ENCODE assay signal across 8 cellular contexts in genomic region chr19:49339364-49340068, GRCh38. TPM values are rescaled to one million over a fixed set of nuclear protein-coding genes. Genes with fewer than 3 reads are reported as not detected.
A peak's percentile ranks its signal among the peaks of the same experiment; 100 is the strongest.
DNase-seq lines count a peak whose midpoint lies in the region; ATAC-seq, FAIRE-seq and TF ChIP-seq lines count a peak whose summit lies in the region.

No MANE protein-coding gene starts in this region.

- TF ChIP-seq CTCF in GM12865 (IDR thresholded peaks at IDR 0.05; ENCODE audit: insufficient read depth, low read depth, low read length, missing control alignments) = no peak
- TF ChIP-seq CTCF in Peyer's patch (IDR thresholded peaks at IDR 0.05) = no peak
- no peak for TF ChIP-seq CTCF in fibroblast of the aortic adventitia (IDR thresholded peaks at IDR 0.05; ENCODE audit: insufficient read depth, low read length)
- TF ChIP-seq CTCF in CD4-positive, alpha-beta T cell (IDR thresholded peaks at IDR 0.05) = no peak

- ATAC-seq in GM19328 (IDR thresholded peaks at IDR 0.05; ENCODE audit: unreplicated experiment) = no peak
- no peak for ATAC-seq in CD4-positive, alpha-beta T cell (ENCODE audit: poor library complexity)

- DNase-seq in GM12865 (ENCODE audit: low read depth) (peak; percentile 89), Peyer's patch (peak; percentile 46 to 81 (median 75)), fibroblast of the aortic adventitia (ENCODE audit: low read depth) (peak; percentile 74), NK-92 (lab: John Stamatoyannopoulos, UW; ENCODE audit: unreplicated experiment) (no peak), urothelium cell line (ENCODE audit: low spot score) (no peak)
- no peak for DNase-seq in CD4-positive, alpha-beta T cell

- H3K36me3 ChIP-seq in Peyer's patch (peaks cover 0 to 2% (median 0%) of the 10 kb centered on the region in 3 donors), muscle layer of duodenum (ENCODE audit: control insufficient read depth in 1 of 2, insufficient read depth in 2 of 2, low read length in 2 of 2) (peaks cover 16 to 35% of the 10 kb centered on the region in 2 donors)

- H3K4me1 ChIP-seq in Peyer's patch (peaks cover 0 to 29% (median 23%) of the 10 kb centered on the region in 4 donors), muscle layer of duodenum (ENCODE audit: control insufficient read depth in 1 of 2, insufficient read depth in 2 of 2, low read length in 2 of 2) (peaks cover 0 to 20% of the 10 kb centered on the region in 2 donors)

- peak overlapping the region; percentile 53 for H3K4me3 ChIP-seq in GM12865 (ENCODE audit: low read depth, low read length)
- H3K4me3 ChIP-seq in Peyer's patch = peak overlapping the region; percentile 10 to 38 (median 34)
- H3K4me3 ChIP-seq in fibroblast of the aortic adventitia (ENCODE audit: low read depth, low read length) = peak overlapping the region; percentile 25
- H3K4me3 ChIP-seq in muscle layer of duodenum (ENCODE audit: low read depth in 1 of 2, low read length in 2 of 2) = peak overlapping the region; percentile 46 to 64

- no peak overlapping the region for H3K27ac Mint-ChIP-seq in CD4-positive, alpha-beta T cell

- no peaks in the 10 kb centered on the region for H3K27me3 Mint-ChIP-seq in CD4-positive, alpha-beta T cell

- H3K9me3 ChIP-seq in Peyer's patch = no peaks in the 10 kb centered on the region
- H3K9me3 ChIP-seq in muscle layer of duodenum (ENCODE audit: control insufficient read depth in 1 of 2, low read length in 2 of 2) = no peaks in the 10 kb centered on the region
- no peaks in the 10 kb centered on the region for H3K9me3 ChIP-seq in CD4-positive, alpha-beta T cell (ENCODE audit: control insufficient read depth, low read length)

- TF ChIP-seq POLR2A in Peyer's patch (IDR thresholded peaks at IDR 0.05) = no peak

- CTCF ChIA-PET in CD4-positive, alpha-beta T cell (lab: Charles Lee) = no interaction called here

- no peak overlapping the region for H3K4me3 Mint-ChIP-seq in CD4-positive, alpha-beta T cell

- H3K9me3 Mint-ChIP-seq in CD4-positive, alpha-beta T cell = no peaks in the 10 kb centered on the region

- POLR2A ChIA-PET in CD4-positive, alpha-beta T cell (lab: Charles Lee) = no interaction called here

- H3K27ac ChIP-seq in Peyer's patch = peak overlapping the region; percentile 61 to 86 (median 78)
- no peak overlapping the region for H3K27ac ChIP-seq in muscle layer of duodenum (ENCODE audit: low read length)
- no peak overlapping the region for H3K27ac ChIP-seq in CD4-positive, alpha-beta T cell (ENCODE audit: low read depth, low read length)

- intact Hi-C loops in CD4-positive, alpha-beta T cell (cut with DNase I, micrococcal nuclease) = no loop called here

- peaks cover 54% of the 10 kb centered on the region for H3K36me3 Mint-ChIP-seq in CD4-positive, alpha-beta T cell (ENCODE audit: low read depth)

- peaks cover 51% of the 10 kb centered on the region for H3K4me1 Mint-ChIP-seq in CD4-positive, alpha-beta T cell (ENCODE audit: low read depth)

- no peak for FAIRE-seq in urothelium cell line (lab: Jason Lieb, UNC)

- H3K27me3 ChIP-seq in Peyer's patch (no peaks in the 10 kb centered on the region), muscle layer of duodenum (ENCODE audit: low read depth, low read length) (no peaks in the 10 kb centered on the region)
- H3K27me3 ChIP-seq in CD4-positive, alpha-beta T cell (ENCODE audit: control insufficient read depth, insufficient read depth, low read length) = no peaks in the 10 kb centered on the region

RNA-seq across cellular contexts. Expression of gene CD37, which starts 4.3 kb away (rescaled TPM):
- total RNA-seq in Peyer's patch (100 to 1,000 TPM in 1 of 4 donors, 10 to 100 TPM in 3; 12.3 to 203 (median 48.4) TPM), fibroblast of the aortic adventitia (ENCODE audit: low replicate concordance) (not detected in 2 replicates)
- 100 to 1,000 TPM; 329 to 350 TPM for total RNA-seq in CD4-positive, alpha-beta T cell

RNA-seq across cellular contexts. Expression of gene SLC6A16, which starts 14.5 kb away (rescaled TPM):
- total RNA-seq in Peyer's patch = 1 to 10 TPM in 1 of 4 donors, under 1 TPM in 1, not detected in 2; 0.27 to 5.8 TPM
- 0.09 TPM in 1 of 2 replicates, not detected in the other for total RNA-seq in fibroblast of the aortic adventitia (ENCODE audit: low replicate concordance)
- 1 to 10 TPM; 1.5 to 2.4 TPM for total RNA-seq in CD4-positive, alpha-beta T cell

RNA-seq across cellular contexts. Expression of gene TEAD2, which starts 22.7 kb away (rescaled TPM):
- total RNA-seq in Peyer's patch = 10 to 100 TPM in 1 of 4 donors, 1 to 10 TPM in 3; 1.2 to 28.1 (median 7.9) TPM
- total RNA-seq in fibroblast of the aortic adventitia (ENCODE audit: low replicate concordance) = 19.2 and 22.3 TPM in 2 replicates
- total RNA-seq in CD4-positive, alpha-beta T cell = not detected

RNA-seq across cellular contexts. Expression of gene DKKL1, which starts 24.2 kb away (rescaled TPM):
- not detected for total RNA-seq in Peyer's patch
- total RNA-seq in fibroblast of the aortic adventitia (ENCODE audit: low replicate concordance) = 0.18 TPM in 1 of 2 replicates, not detected in the other
- not detected for total RNA-seq in CD4-positive, alpha-beta T cell

RNA-seq across cellular contexts. Expression of gene KASH5, which starts 48.5 kb away (rescaled TPM):
- not detected for total RNA-seq in Peyer's patch
- total RNA-seq in fibroblast of the aortic adventitia (ENCODE audit: low replicate concordance) = not detected in 2 replicates
- total RNA-seq in CD4-positive, alpha-beta T cell = not detected

Comparison
In these comparisons a context has a peak if more than half of its experiments do, and no peak if none do; other contexts are left out.
1. DNase-seq: peak in GM12865 (single experiment), Peyer's patch (3 of 3) and fibroblast of the aortic adventitia (single experiment); none in NK-92 (single experiment), CD4-positive, alpha-beta T cell (0 of 10) and urothelium cell line (single experiment).
2. H3K27ac ChIP-seq: peak in Peyer's patch (4 of 4); none in muscle layer of duodenum (single experiment) and CD4-positive, alpha-beta T cell (single experiment).
3. RNA of gene CD37, which starts 4.3 kb away (total RNA-seq): 329 to 350 TPM in CD4-positive, alpha-beta T cell and 12.3 to 203 TPM in Peyer's patch; not detected in fibroblast of the aortic adventitia; every median in the first group is over 10 times any median in the second.
4. Peak in every context shown above with its lines, with median percentiles within 50 percentile points of each other: H3K4me3 ChIP-seq.